In genomic region chr10:30359373-30360206, GRCh38 we compare ENCODE assay signal across 9 cellular contexts. TPM values are rescaled to one million over a fixed set of nuclear protein-coding genes. Genes with fewer than 3 reads are reported as not detected.
A peak's percentile ranks its signal among the peaks of the same experiment; 100 is the strongest.
DNase-seq lines count a peak whose midpoint lies in the region; TF ChIP-seq lines count a peak whose summit lies in the region.
"Had no signal": no experiment of that assay in that cellular context is flagged by ENCODE, and none has a peak within 500 bp of the region (broad histone marks: within the 10 kb centered on the region; RNA-seq: fewer than 3 reads in every experiment).

No MANE protein-coding gene starts in this region.

- peak; percentile 60 for TF ChIP-seq CTCF in HEK293 (tag by site-specific recombination; IDR thresholded peaks at IDR 0.05)
- TF ChIP-seq CTCF in colonic mucosa (IDR thresholded peaks at IDR 0.05): peak; percentile 71
- peak; percentile 47 for TF ChIP-seq CTCF in liver (IDR thresholded peaks at IDR 0.05; ENCODE audit: low read depth, low read length, missing input control)

- H3K9ac ChIP-seq in colonic mucosa (ENCODE audit: low read depth in 2 of 2, low read length in 2 of 2) (no peak overlapping the region), liver (ENCODE audit: low read depth in 1 of 2, low read length in 2 of 2) (no peak overlapping the region)
- H3K9ac ChIP-seq: BLaER1 treated with 17β-estradiol and CSF1 and Interleukin-3, amounts not matched to agents 10 nM and 100 nM had no signal

- H3K4me3 ChIP-seq in HEK293 (ENCODE audit: low read depth, low read length) (no peak overlapping the region), colonic mucosa (no peak overlapping the region), liver (ENCODE audit: low read depth in 1 of 3, low read length in 3 of 3) (no peak overlapping the region)
- H3K4me3 ChIP-seq: BLaER1 treated with 17β-estradiol and CSF1 and Interleukin-3, amounts not matched to agents 10 nM and 100 nM had no signal

- H3K9me3 ChIP-seq in HEK293 (ENCODE audit: control insufficient read depth, insufficient read depth, low read depth, low read length) (no peaks in the 10 kb centered on the region), colonic mucosa (no peaks in the 10 kb centered on the region), liver (ENCODE audit: control insufficient read depth in 4 of 4, low read length in 3 of 4) (no peaks in the 10 kb centered on the region)
- H3K9me3 ChIP-seq: BLaER1 treated with 17β-estradiol and CSF1 and Interleukin-3, amounts not matched to agents 10 nM and 100 nM had no signal

- no peaks in the 10 kb centered on the region for H3K27me3 ChIP-seq in colonic mucosa
- no peaks in the 10 kb centered on the region for H3K27me3 ChIP-seq in liver (ENCODE audit: control insufficient read depth in 4 of 4, insufficient read depth in 4 of 4, low read length in 3 of 4)
- H3K27me3 ChIP-seq: BLaER1 treated with 17β-estradiol and CSF1 and Interleukin-3, amounts not matched to agents 10 nM and 100 nM had no signal

- H3K27ac ChIP-seq in HEK293 (ENCODE audit: extremely low read depth, low read depth, low read length): no peak overlapping the region
- no peak overlapping the region for H3K27ac ChIP-seq in colonic mucosa
- no peak overlapping the region for H3K27ac ChIP-seq in liver (ENCODE audit: low read depth in 1 of 2, low read length in 2 of 2)
- H3K27ac ChIP-seq: BLaER1 treated with 17β-estradiol and CSF1 and Interleukin-3, amounts not matched to agents 10 nM and 100 nM had no signal

- TF ChIP-seq RAD21 in liver (IDR thresholded peaks at IDR 0.05): peak in 1 of 2 donors; percentile 69

- CTCF ChIA-PET in HEK293 (lab: Yijun Ruan, JAX): interaction anchor here (0.5 to 3.5 kb wide), 25 partner anchors 9 to 1543 kb away, joined by 3 to 33 read pairs (median 3); partner anchors contain the start of gene MTPAP

- POLR2A ChIA-PET in HEK293 (lab: Yijun Ruan, JAX): interaction anchor here (1.2 kb wide), 1 partner anchor 11 kb away, joined by 3 read pairs; no protein-coding TSS in a partner anchor

- H3K4me1 ChIP-seq in HEK293 (ENCODE audit: control insufficient read depth, insufficient read depth, low read length) (no peaks in the 10 kb centered on the region), colonic mucosa (no peaks in the 10 kb centered on the region), liver (ENCODE audit: control insufficient read depth in 4 of 4, insufficient read depth in 4 of 4, low read length in 3 of 4) (no peaks in the 10 kb centered on the region)
- H3K4me1 ChIP-seq: BLaER1 treated with 17β-estradiol and CSF1 and Interleukin-3, amounts not matched to agents 10 nM and 100 nM had no signal

- DNase-seq in NCI-H1436 (lab: John Stamatoyannopoulos, UW) (peak; percentile 32), NCI-H1436 treated with DMSO at 0.1 percent for 48 hours (lab: John Stamatoyannopoulos, UW) (no peak), NCI-H128 (lab: John Stamatoyannopoulos, UW; ENCODE audit: unreplicated experiment) (peak; percentile 8), colonic mucosa (peak; percentile 83)
- peak; percentile 29 for DNase-seq in activated CD4-positive, alpha-beta T cell treated with anti-CD3 and anti-CD28 coated beads for 1 hour
- DNase-seq in stimulated activated CD8-positive, alpha-beta memory T cell treated with anti-CD3 and anti-CD28 coated beads, Interleukin-15, amount 100 ng/mL, for 1 hour (ENCODE audit: low read depth): peak; percentile 35

- WGBS in liver: 51% methylated on average over 8 of the region's 8 CpGs

- intact Hi-C loops in colonic mucosa (cut with DNase I): no loop called here

- H3K36me3 ChIP-seq in HEK293 (ENCODE audit: control insufficient read depth in 2 of 2, insufficient read depth in 1 of 2, low read length in 2 of 2) (no peaks in the 10 kb centered on the region), colonic mucosa (no peaks in the 10 kb centered on the region), liver (ENCODE audit: control insufficient read depth in 4 of 4, insufficient read depth in 3 of 4, low read depth in 1 of 4, low read length in 3 of 4) (no peaks in the 10 kb centered on the region)
- H3K36me3 ChIP-seq: BLaER1 treated with 17β-estradiol and CSF1 and Interleukin-3, amounts not matched to agents 10 nM and 100 nM had no signal

TF ChIP-seq in HEK293, 187 proteins besides CTCF, POLR2A, EP300 and RAD21 (continues in another document):
- TF ChIP-seq INSM2 (tag by site-specific recombination; IDR thresholded peaks at IDR 0.05) (no peak), GLI2 (tag by site-specific recombination; IDR thresholded peaks at IDR 0.05; ENCODE audit: borderline replicate concordance, low read depth) (no peak), ZEB2 (tag by site-specific recombination; IDR thresholded peaks at IDR 0.05) (peak; percentile 18; the same call in 1 of the 2 replicates), PRDM1 (tag by site-specific recombination; IDR thresholded peaks at IDR 0.05) (no peak), GLI4 (tag by site-specific recombination; IDR thresholded peaks at IDR 0.05) (no peak), ZNF2 (tag by site-specific recombination; IDR thresholded peaks at IDR 0.05) (peak; percentile 80; the same call in 1 of the 2 replicates), ZNF140 (tag by site-specific recombination; IDR thresholded peaks at IDR 0.05) (no peak), ZNF654 (tag by site-specific recombination; IDR thresholded peaks at IDR 0.05; ENCODE audit: low read depth) (0 out of 2 replicates have a peak, but pooled peaks have one; percentile 18), ZNF132 (tag by site-specific recombination; IDR thresholded peaks at IDR 0.05; ENCODE audit: borderline replicate concordance) (no peak), ZNF10 (tag by site-specific recombination; IDR thresholded peaks at IDR 0.05) (no peak), ZBTB48 (tag by site-specific recombination; IDR thresholded peaks at IDR 0.05) (0 out of 2 replicates have a peak, but pooled peaks have one; percentile 40)

TF ChIP-seq in liver, 16 proteins besides CTCF, POLR2A, EP300 and RAD21:
- no peak for TF ChIP-seq REST (IDR thresholded peaks at IDR 0.05)
- no peak for TF ChIP-seq TAF1 (conservative IDR thresholded peaks at IDR 0.05)
- no peak for TF ChIP-seq HNF4A (conservative IDR thresholded peaks at IDR 0.05)

RNA-seq across cellular contexts. Expression of gene MTPAP, which starts 10.5 kb away (rescaled TPM):
- total RNA-seq in colonic mucosa (10 to 100 TPM; 24.9 to 27.2 TPM), liver (1 to 10 TPM; 8.9 to 9.2 TPM)
- polyA plus RNA-seq in liver: 1 to 10 TPM; 3.7 to 9.3 TPM
